8 cellular contexts compared by ENCODE assay signal in genomic region chr5:122723606-122724352, GRCh38.
DNase-seq lines count a peak whose midpoint lies in the region; ATAC-seq and TF ChIP-seq lines count a peak whose summit lies in the region.

No MANE protein-coding gene starts in this region.

- H3K36me3 ChIP-seq in GM06990 (ENCODE audit: control insufficient read depth, insufficient read depth, low read length) = no peaks in the 10 kb centered on the region

- H3K4me3 ChIP-seq in GM06990 (replicated peaks; ENCODE audit: low read depth, low read length) (no peak overlapping the region), fibroblast of pulmonary artery (replicated peaks; ENCODE audit: low read depth, low read length) (no peak overlapping the region)

- TF ChIP-seq CTCF in GM06990 (IDR thresholded peaks at IDR 0.05; ENCODE audit: insufficient read depth, low read length, poor library complexity, severe bottlenecking) = no peak
- TF ChIP-seq CTCF in fibroblast of pulmonary artery (IDR thresholded peaks at IDR 0.05; ENCODE audit: low read length, missing control alignments) = no peak

- H3K27me3 ChIP-seq in GM06990 (replicated peaks; ENCODE audit: control insufficient read depth, insufficient read depth, low read length) = no peaks in the 10 kb centered on the region

- peak; percentile 37 for DNase-seq in GM06990 (ENCODE audit: extremely low read depth, insufficient read length)
- DNase-seq in fibroblast of pulmonary artery (ENCODE audit: low read depth) = peak; percentile 44
- DNase-seq in NCI-H1436 treated with DMSO at 0.1 percent for 48 hours (lab: John Stamatoyannopoulos, UW) = no peak
- no peak for DNase-seq in T1000 (lab: John Stamatoyannopoulos, UW)
- no peak for DNase-seq in NCI-H1694 treated with DMSO at 0.1 percent for 48 hours (lab: John Stamatoyannopoulos, UW)
- DNase-seq in NCI-H748 (lab: John Stamatoyannopoulos, UW; ENCODE audit: unreplicated experiment) = no peak

- ATAC-seq in GM21381 (IDR thresholded peaks at IDR 0.05; ENCODE audit: unreplicated experiment) (peak; percentile 92), HG03460 (IDR thresholded peaks at IDR 0.05; ENCODE audit: unreplicated experiment) (peak; percentile 91)

Comparison
In these comparisons a context has a peak if more than half of its experiments do, and no peak if none do; other contexts are left out.
1. DNase-seq: peak in GM06990 (single experiment) and fibroblast of pulmonary artery (single experiment); none in NCI-H1436 treated with DMSO at 0.1 percent for 48 hours (single experiment), T1000 (single experiment), NCI-H1694 treated with DMSO at 0.1 percent for 48 hours (single experiment) and NCI-H748 (single experiment).